ENCODE assay signal across 8 cellular contexts in the genomic region with DNA sequence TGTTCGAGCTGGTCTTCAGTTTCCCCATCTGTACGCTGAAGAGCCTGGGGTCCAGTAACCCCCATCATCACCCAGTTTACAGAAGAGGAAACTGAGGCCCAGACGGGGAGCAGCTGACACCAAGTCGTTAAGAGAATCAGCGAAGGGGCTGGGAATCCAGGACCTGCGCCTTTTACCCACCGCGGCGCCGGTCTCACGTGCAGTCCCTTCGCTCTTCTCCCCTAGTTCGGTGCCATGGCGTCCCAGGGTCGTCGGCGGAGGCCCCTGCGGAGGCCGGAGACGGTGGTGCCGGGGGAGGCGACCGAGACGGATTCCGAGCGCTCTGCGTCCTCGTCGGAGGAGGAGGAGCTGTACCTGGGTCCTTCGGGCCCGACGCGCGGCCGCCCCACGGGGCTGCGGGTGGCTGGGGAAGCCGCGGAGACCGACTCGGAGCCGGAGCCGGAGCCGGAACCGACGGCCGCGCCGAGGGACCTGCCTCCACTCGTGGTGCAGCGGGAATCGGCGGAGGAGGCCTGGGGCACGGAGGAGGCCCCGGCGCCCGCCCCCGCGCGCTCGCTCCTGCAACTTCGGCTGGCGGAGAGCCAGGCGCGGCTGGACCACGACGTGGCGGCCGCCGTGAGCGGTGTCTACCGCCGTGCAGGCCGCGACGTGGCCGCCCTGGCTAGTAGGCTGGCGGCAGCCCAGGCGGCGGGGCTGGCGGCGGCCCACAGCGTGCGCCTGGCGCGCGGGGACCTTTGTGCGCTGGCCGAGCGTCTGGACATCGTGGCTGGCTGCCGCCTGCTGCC. TPM values are rescaled to one million over a fixed set of nuclear protein-coding genes. Genes with fewer than 3 reads are reported as not detected.
DNase-seq lines count a peak whose midpoint lies in the region; ATAC-seq and TF ChIP-seq lines count a peak whose summit lies in the region.

No MANE protein-coding gene starts in this region.

- H3K27me3 ChIP-seq in Karpas-422 (ENCODE audit: low read length) (no peaks in the 10 kb centered on the region), heart left ventricle (no peaks in the 10 kb centered on the region)

- no peaks in the 10 kb centered on the region for H3K9me2 ChIP-seq in Karpas-422 (replicated peaks; ENCODE audit: insufficient read depth, low read length)

- DNase-seq in Daoy (ENCODE audit: low read depth) (peak; percentile 74), Karpas-422 (peak; percentile 67), heart left ventricle (peak in 4 of 5 donors; percentile 45 to 76 (median 52)), retinal pigment epithelial cell (ENCODE audit: low read depth) (no peak), midbrain (lab: John Stamatoyannopoulos, UW) (no peak), NCI-H2029 (lab: John Stamatoyannopoulos, UW) (no peak)
- DNase-seq in activated effector memory CD4-positive, alpha-beta T cell treated with anti-CD3 and anti-CD28 coated beads, Interleukin-2, amount 50 U/mL, for 16 hours, result peak; percentile 80

- TF ChIP-seq CTCF in heart left ventricle (IDR thresholded peaks at IDR 0.05) (no peak), retinal pigment epithelial cell (conservative IDR thresholded peaks at IDR 0.05; ENCODE audit: low read depth, low read length) (no peak)

- intact Hi-C loops in heart left ventricle (cut with DNase I), result loop anchor here in 5 of 10 donors (2.0 to 10.0 kb wide), 5 partner anchors 52 to 102 kb away; a partner anchor contains a TSS

- peaks cover 19% of the 10 kb centered on the region for H3K79me2 ChIP-seq in Karpas-422 (ENCODE audit: low read length)

- ATAC-seq in heart left ventricle, result no peak
- ATAC-seq in GM21619 (IDR thresholded peaks at IDR 0.05; ENCODE audit: unreplicated experiment), result no peak

- peak overlapping the region; percentile 92 for H3K4me2 ChIP-seq in Karpas-422 (ENCODE audit: low read depth, low read length, poor library complexity, severe bottlenecking)

- H3K9ac ChIP-seq in Karpas-422 (ENCODE audit: low read length), result peak overlapping the region; percentile 82

- H4K20me1 ChIP-seq in Karpas-422 (ENCODE audit: insufficient read depth, low read depth, low read length), result peaks cover 9% of the 10 kb centered on the region; the same call in 1 of the 2 replicates

- H3K36me3 ChIP-seq in Karpas-422 (ENCODE audit: insufficient read depth, low read length) (no peaks in the 10 kb centered on the region), heart left ventricle (peaks cover 0 to 20% (median 0%) of the 10 kb centered on the region in 9 donors)

- H3K9me3 ChIP-seq in Karpas-422 (ENCODE audit: low read length) (no peaks in the 10 kb centered on the region), heart left ventricle (no peaks in the 10 kb centered on the region)

- peak overlapping the region; percentile 95 for H3K4me3 ChIP-seq in Karpas-422 (ENCODE audit: low read length)
- H3K4me3 ChIP-seq in heart left ventricle, result peak overlapping the region; percentile 53 to 95 (median 84)
- peak overlapping the region; percentile 97 for H3K4me3 ChIP-seq in retinal pigment epithelial cell (ENCODE audit: low read length)

- H3K27ac ChIP-seq in Karpas-422 (ENCODE audit: low read length), result peak overlapping the region; percentile 59
- peak overlapping the region; percentile 14 to 95 (median 87) for H3K27ac ChIP-seq in heart left ventricle

- TF ChIP-seq POLR2A in heart left ventricle (IDR thresholded peaks at IDR 0.05), result no peak

- peak overlapping the region; percentile 79 for H2AFZ ChIP-seq in Karpas-422 (ENCODE audit: low read length)

- WGBS in heart left ventricle, 4 donors, result 1 to 2% (median 1%) methylated on average over 21 to 92 of the region's 92 CpGs

- peaks cover 21% of the 10 kb centered on the region for H3K4me1 ChIP-seq in Karpas-422 (ENCODE audit: low read length)
- peaks cover 0 to 43% (median 26%) of the 10 kb centered on the region in 12 donors for H3K4me1 ChIP-seq in heart left ventricle

RNA-seq across cellular contexts. Expression of a gene that starts 0.7 kb away (rescaled TPM):
- 3.9 and 6.9 TPM in 2 replicates for total RNA-seq in Daoy (2014; rRNA removed; shearing (Covaris generic))
- total RNA-seq in Karpas-422 (2014; rRNA removed; shearing (Covaris generic); ENCODE audit: low replicate concordance), result 4.4 and 8.5 TPM in 2 replicates
- total RNA-seq in heart left ventricle, result 1 to 10 TPM; 2.9 to 8.1 (median 4.8) TPM
- 1 to 10 TPM; 2.0 to 8.0 TPM for polyA plus RNA-seq in heart left ventricle

RNA-seq across cellular contexts. Expression of a gene that starts 1.2 kb away (rescaled TPM):
- total RNA-seq in Daoy (2014; rRNA removed; shearing (Covaris generic)), result 4.3 and 8.4 TPM in 2 replicates
- total RNA-seq in Karpas-422 (2014; rRNA removed; shearing (Covaris generic); ENCODE audit: low replicate concordance), result 32.2 and 62.8 TPM in 2 replicates
- 10 to 100 TPM in 8 of 9 donors, 1 to 10 TPM in 1; 7.7 to 22.8 (median 18.6) TPM for total RNA-seq in heart left ventricle
- 10 to 100 TPM; 12.3 to 19.2 TPM for polyA plus RNA-seq in heart left ventricle

RNA-seq across cellular contexts. Expression of a gene that starts 18.5 kb away (rescaled TPM):
- total RNA-seq in Daoy (2014; rRNA removed; shearing (Covaris generic)), result 0.11 and 1.4 TPM in 2 replicates
- 1.2 TPM in 1 of 2 replicates, not detected in the other for total RNA-seq in Karpas-422 (2014; rRNA removed; shearing (Covaris generic); ENCODE audit: low replicate concordance)
- under 1 TPM in 3 of 9 donors, not detected in 6; 0.09 to 0.28 (median 0.09) TPM for total RNA-seq in heart left ventricle
- polyA plus RNA-seq in heart left ventricle, result under 1 TPM in 1 of 2 donors, not detected in 1; 0.18 TPM

Comparison
In these comparisons a context has a peak if more than half of its experiments do, and no peak if none do; other contexts are left out.
1. DNase-seq: peak in Daoy (single experiment), Karpas-422 (single experiment), activated effector memory CD4-positive, alpha-beta T cell treated with anti-CD3 and anti-CD28 coated beads, Interleukin-2, amount 50 U/mL, for 16 hours (single experiment) and heart left ventricle (4 of 5); none in retinal pigment epithelial cell (single experiment), midbrain (single experiment) and NCI-H2029 (single experiment).
2. Peak in every context shown above with its lines, with median percentiles within 50 percentile points of each other: H3K4me3 ChIP-seq.